9 cellular contexts compared by ENCODE assay signal in the genomic region with DNA sequence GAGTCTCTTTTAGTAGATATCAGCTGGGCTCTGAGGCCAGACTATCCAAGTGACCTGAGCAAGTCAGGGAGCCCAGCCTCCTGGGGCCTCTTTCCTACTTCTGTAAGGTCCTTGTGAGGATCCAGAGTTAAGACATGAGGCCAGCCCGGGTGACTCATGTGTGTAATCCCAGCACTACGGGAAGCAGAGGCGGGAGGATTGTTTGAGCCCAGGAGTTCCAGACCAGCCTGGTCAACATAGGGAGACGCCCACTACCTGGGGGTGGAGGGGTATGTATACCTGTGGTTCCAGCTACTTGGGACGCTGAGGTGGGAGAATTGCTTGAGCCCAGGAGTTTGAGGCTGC. TPM values are rescaled to one million over a fixed set of nuclear protein-coding genes. Genes with fewer than 3 reads are reported as not detected.
DNase-seq lines count a peak whose midpoint lies in the region; ATAC-seq, FAIRE-seq and TF ChIP-seq lines count a peak whose summit lies in the region.
"Had no signal": no experiment of that assay in that cellular context is flagged by ENCODE, and none has a peak within 500 bp of the region (broad histone marks: within the 10 kb centered on the region; RNA-seq: fewer than 3 reads in every experiment).

No MANE protein-coding gene starts in this region.

- peak overlapping the region; percentile 94 for H3K4me2 ChIP-seq in astrocyte (ENCODE audit: low read length)

- peaks cover 14% of the 10 kb centered on the region for H3K4me1 ChIP-seq in astrocyte (ENCODE audit: insufficient read depth, low read length)
- H3K4me1 ChIP-seq in tibial artery, result peaks cover 0 to 15% (median 5%) of the 10 kb centered on the region in 4 donors

- no peaks in the 10 kb centered on the region for H3K79me2 ChIP-seq in astrocyte (ENCODE audit: insufficient read depth, low read length)

- H3K4me3 ChIP-seq in astrocyte (ENCODE audit: insufficient read depth, low read depth, low read length) (no peak overlapping the region), kidney epithelial cell (ENCODE audit: low read depth, low read length) (no peak overlapping the region), tibial artery (no peak overlapping the region)

- peak overlapping the region; percentile 92 for H2AFZ ChIP-seq in astrocyte (ENCODE audit: low read depth, low read length)

- H3K27me3 ChIP-seq in astrocyte (ENCODE audit: insufficient read depth, low read length), result no peaks in the 10 kb centered on the region
- no peaks in the 10 kb centered on the region for H3K27me3 ChIP-seq in kidney epithelial cell (ENCODE audit: control insufficient read depth, insufficient read depth, low read length)
- H3K27me3 ChIP-seq in tibial artery, result no peaks in the 10 kb centered on the region

- no peak for ATAC-seq in HG03095 (IDR thresholded peaks at IDR 0.05; ENCODE audit: unreplicated experiment)

- H4K20me1 ChIP-seq in astrocyte (ENCODE audit: insufficient read depth, low read length), result no peaks in the 10 kb centered on the region

- no peak for TF ChIP-seq CTCF in astrocyte (IDR thresholded peaks at IDR 0.05; ENCODE audit: insufficient read depth, low read depth, low read length)
- no peak for TF ChIP-seq CTCF in kidney epithelial cell (IDR thresholded peaks at IDR 0.05; ENCODE audit: insufficient read depth, low read length, poor library complexity, severe bottlenecking)
- no peak for TF ChIP-seq CTCF in tibial artery (IDR thresholded peaks at IDR 0.05)

- FAIRE-seq in astrocyte (lab: Jason Lieb, UNC), result no peak

- intact Hi-C loops in tibial artery (cut with DNase I; ENCODE audit: low total_unique reads) (loop anchor here (5.0 kb wide), 1 partner anchor 92 kb away; no protein-coding TSS in a partner anchor), posterior cingulate gyrus (cut with DNase I) (no loop called here)

- H3K4me1 Mint-ChIP-seq in astrocyte (ENCODE audit: low read depth, unreplicated experiment), result peaks cover 14% of the 10 kb centered on the region

- H3K9ac ChIP-seq in astrocyte (ENCODE audit: low read length), result peak overlapping the region; percentile 73

- peak overlapping the region; percentile 58 for H3K27ac Mint-ChIP-seq in astrocyte (ENCODE audit: unreplicated experiment)

- no peaks in the 10 kb centered on the region for H3K36me3 ChIP-seq in astrocyte (ENCODE audit: insufficient read depth, low read length)
- no peaks in the 10 kb centered on the region for H3K36me3 ChIP-seq in kidney epithelial cell (ENCODE audit: control insufficient read depth, insufficient read depth, low read length)
- peaks cover 0 to 10% (median 0%) of the 10 kb centered on the region in 3 donors for H3K36me3 ChIP-seq in tibial artery

- H3K27me3 Mint-ChIP-seq in astrocyte (ENCODE audit: low read depth, unreplicated experiment), result no peaks in the 10 kb centered on the region

- DNase-seq in DMS53 (lab: John Stamatoyannopoulos, UW) (peak; percentile 51), DMS53 treated with DMSO at 0.1 percent for 48 hours (lab: John Stamatoyannopoulos, UW; ENCODE audit: unreplicated experiment) (no peak), astrocyte (ENCODE audit: low read depth) (peak; percentile 55), kidney epithelial cell (ENCODE audit: low read depth) (peak; percentile 29), tibial artery (peak in 1 of 2 donors; percentile 68), posterior cingulate gyrus (no peak)
- no peak for DNase-seq in stimulated activated naive CD4-positive, alpha-beta T cell (lab: John Stamatoyannopoulos, UW)

- peaks cover 3% of the 10 kb centered on the region for H3K36me3 Mint-ChIP-seq in astrocyte (ENCODE audit: low read depth, unreplicated experiment)

- H3K27ac ChIP-seq in astrocyte (ENCODE audit: low read depth, low read length), result no peak overlapping the region
- peak overlapping the region; percentile 2 to 54 for H3K27ac ChIP-seq in tibial artery
- H3K27ac ChIP-seq: 22Rv1 had no signal

- H3K4me3 Mint-ChIP-seq in astrocyte (ENCODE audit: unreplicated experiment), result peak overlapping the region; percentile 34

- peaks cover 3% of the 10 kb centered on the region for H3K9me3 ChIP-seq in astrocyte (ENCODE audit: insufficient read depth, low read depth, low read length)
- H3K9me3 ChIP-seq in tibial artery, result no peaks in the 10 kb centered on the region

- peaks cover 1% of the 10 kb centered on the region for H3K9me3 Mint-ChIP-seq in astrocyte (ENCODE audit: unreplicated experiment)

RNA-seq across cellular contexts. Expression of gene POLA2, which starts 36.9 kb away (rescaled TPM):
- total RNA-seq in astrocyte (5.2 and 6.0 TPM in 2 replicates), kidney epithelial cell (8.9 and 11.5 TPM in 2 replicates)

RNA-seq across cellular contexts. Expression of gene CAPN1, which starts 43.2 kb away (rescaled TPM):
- total RNA-seq in astrocyte, result 178 and 217 TPM in 2 replicates
- 397 and 531 TPM in 2 replicates for total RNA-seq in kidney epithelial cell

RNA-seq across cellular contexts. Expression of gene SPDYC, which starts 54.9 kb away (rescaled TPM):
- not detected in 2 replicates for total RNA-seq in astrocyte
- total RNA-seq in kidney epithelial cell, result not detected in 2 replicates

Comparison
In these comparisons a context has a peak if more than half of its experiments do, and no peak if none do; other contexts are left out.
1. DNase-seq: peak in DMS53 (single experiment), astrocyte (single experiment) and kidney epithelial cell (single experiment); none in DMS53 treated with DMSO at 0.1 percent for 48 hours (single experiment), stimulated activated naive CD4-positive, alpha-beta T cell (0 of 6) and posterior cingulate gyrus (0 of 10).